12 cellular contexts compared by ENCODE assay signal in the genomic region with DNA sequence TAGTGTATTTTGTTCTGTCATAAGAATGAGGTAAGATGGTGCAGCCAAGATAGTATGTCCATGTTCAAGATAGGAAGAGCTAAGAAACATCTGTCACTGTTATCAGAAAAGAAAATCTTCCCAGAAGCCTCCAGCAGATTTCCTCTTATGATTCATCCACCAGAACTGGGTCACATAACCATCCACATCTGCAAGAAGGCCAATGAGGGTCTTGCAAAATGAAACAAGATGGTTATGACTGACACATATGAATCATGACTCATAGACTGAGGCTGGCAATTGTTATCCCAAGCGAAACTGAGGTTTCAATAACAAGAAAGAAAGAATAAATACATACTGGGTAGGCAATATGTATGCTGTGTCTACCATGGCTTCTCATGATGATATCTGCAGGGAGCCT. TPM values are rescaled to one million over a fixed set of nuclear protein-coding genes. Genes with fewer than 3 reads are reported as not detected.
A peak's percentile ranks its signal among the peaks of the same experiment; 100 is the strongest.
DNase-seq lines count a peak whose midpoint lies in the region; ATAC-seq and TF ChIP-seq lines count a peak whose summit lies in the region.
"Had no signal": no experiment of that assay in that cellular context is flagged by ENCODE, and none has a peak within 500 bp of the region (broad histone marks: within the 10 kb centered on the region; RNA-seq: fewer than 3 reads in every experiment).

No MANE protein-coding gene starts in this region.

- H3K4me1 ChIP-seq in upper lobe of right lung, result no peaks in the 10 kb centered on the region
- H3K4me1 ChIP-seq: SJSA1, stomach had no signal

- POLR2A ChIA-PET in activated CD8-positive, alpha-beta T cell treated with anti-CD3 and anti-CD28 coated beads, Interleukin-2, amount 10 ng/mL, durations not matched to agents 7 days and 5 days (lab: Charles Lee), result interaction anchor here (4.1 kb wide), 1 partner anchor 56 kb away, joined by 17 read pairs; a partner anchor contains a TSS

- intact Hi-C loops in upper lobe of right lung (cut with DNase I), result no loop called here

- H3K27ac Mint-ChIP-seq in activated CD8-positive, alpha-beta T cell treated with anti-CD3 and anti-CD28 coated beads, Interleukin-2, amount 10 ng/mL, durations not matched to agents 7 days and 5 days, result no peak overlapping the region

- H3K27ac ChIP-seq in upper lobe of right lung, result no peak overlapping the region
- H3K27ac ChIP-seq: SJSA1, stomach had no signal

- peaks cover 3% of the 10 kb centered on the region for H3K36me3 Mint-ChIP-seq in activated CD8-positive, alpha-beta T cell treated with anti-CD3 and anti-CD28 coated beads, Interleukin-2, amount 10 ng/mL, durations not matched to agents 7 days and 5 days (ENCODE audit: low read depth)

- no peak overlapping the region for H3K4me3 Mint-ChIP-seq in activated CD8-positive, alpha-beta T cell treated with anti-CD3 and anti-CD28 coated beads, Interleukin-2, amount 10 ng/mL, durations not matched to agents 7 days and 5 days

- H3K27me3 Mint-ChIP-seq in activated CD8-positive, alpha-beta T cell treated with anti-CD3 and anti-CD28 coated beads, Interleukin-2, amount 10 ng/mL, durations not matched to agents 7 days and 5 days (ENCODE audit: low read depth), result no peaks in the 10 kb centered on the region

- ATAC-seq in activated CD8-positive, alpha-beta T cell treated with anti-CD3 and anti-CD28 coated beads, Interleukin-2, amount 10 ng/mL, durations not matched to agents 7 days and 5 days, result peak; percentile 81
- no peak for ATAC-seq in GM18498 (IDR thresholded peaks at IDR 0.05; ENCODE audit: unreplicated experiment)
- ATAC-seq in GM19455 (IDR thresholded peaks at IDR 0.05; ENCODE audit: unreplicated experiment), result no peak
- no peak for ATAC-seq in upper lobe of right lung

- no peaks in the 10 kb centered on the region for H3K9me3 ChIP-seq in upper lobe of right lung
- H3K9me3 ChIP-seq: SJSA1, stomach had no signal

- no peaks in the 10 kb centered on the region for H3K9me3 Mint-ChIP-seq in activated CD8-positive, alpha-beta T cell treated with anti-CD3 and anti-CD28 coated beads, Interleukin-2, amount 10 ng/mL, durations not matched to agents 7 days and 5 days (ENCODE audit: insufficient read depth)

- no peak for TF ChIP-seq CTCF in foreskin fibroblast (IDR thresholded peaks at IDR 0.05; ENCODE audit: low read depth, low read length)
- TF ChIP-seq CTCF in upper lobe of right lung (IDR thresholded peaks at IDR 0.05), result no peak

- peak; percentile 82 for DNase-seq in EL
- peak; percentile 85 for DNase-seq in HS-5 (ENCODE audit: low read depth)
- no peak for DNase-seq in activated CD8-positive, alpha-beta T cell treated with anti-CD3 and anti-CD28 coated beads, Interleukin-2, amount 10 ng/mL, durations not matched to agents 7 days and 5 days
- DNase-seq in foreskin fibroblast, result peak; percentile 75 to 78
- DNase-seq in GM19240 (ENCODE audit: insufficient read length, low spot score), result no peak
- DNase-seq in upper lobe of right lung, result no peak
- DNase-seq: DMS 273 treated with DMSO at 0.1 percent for 48 hours, NCI-H2171, stomach had no signal

- peaks cover 28% of the 10 kb centered on the region for H3K4me1 Mint-ChIP-seq in activated CD8-positive, alpha-beta T cell treated with anti-CD3 and anti-CD28 coated beads, Interleukin-2, amount 10 ng/mL, durations not matched to agents 7 days and 5 days (ENCODE audit: low read depth)

- no peaks in the 10 kb centered on the region for H3K36me3 ChIP-seq in upper lobe of right lung
- H3K36me3 ChIP-seq: SJSA1, stomach had no signal

- no peak overlapping the region for H3K4me3 ChIP-seq in foreskin fibroblast (ENCODE audit: low read depth in 1 of 2, low read length in 2 of 2)
- H3K4me3 ChIP-seq in upper lobe of right lung, result no peak overlapping the region
- H3K4me3 ChIP-seq: SJSA1, stomach had no signal

- CTCF ChIA-PET in activated CD8-positive, alpha-beta T cell treated with anti-CD3 and anti-CD28 coated beads, Interleukin-2, amount 10 ng/mL, durations not matched to agents 7 days and 5 days (lab: Charles Lee), result interaction anchor here (1.1 kb wide), 1 partner anchor 249 kb away, joined by 3 read pairs; no protein-coding TSS in a partner anchor

- no peaks in the 10 kb centered on the region for H3K27me3 ChIP-seq in upper lobe of right lung
- H3K27me3 ChIP-seq: SJSA1, stomach had no signal

RNA-seq across cellular contexts. Expression of a gene that starts 30.3 kb away (rescaled TPM):
- total RNA-seq in activated CD8-positive, alpha-beta T cell treated with anti-CD3 and anti-CD28 coated beads, Interleukin-2, amount 10 ng/mL, durations not matched to agents 7 days and 5 days, result 1 to 10 TPM; 4.5 to 5.3 TPM
- total RNA-seq in upper lobe of right lung, result 8.4 TPM

RNA-seq across cellular contexts. Expression of a gene that starts 56.4 kb away (rescaled TPM):
- total RNA-seq in activated CD8-positive, alpha-beta T cell treated with anti-CD3 and anti-CD28 coated beads, Interleukin-2, amount 10 ng/mL, durations not matched to agents 7 days and 5 days, result 10 to 100 TPM; 15.3 to 16.5 TPM
- 17.9 TPM for total RNA-seq in upper lobe of right lung

Comparison
In these comparisons a context has a peak if more than half of its experiments do, and no peak if none do; other contexts are left out.
1. DNase-seq: peak in EL (single experiment), HS-5 (single experiment) and foreskin fibroblast (2 of 2); none in activated CD8-positive, alpha-beta T cell treated with anti-CD3 and anti-CD28 coated beads, Interleukin-2, amount 10 ng/mL, durations not matched to agents 7 days and 5 days (single experiment), GM19240 (single experiment) and upper lobe of right lung (single experiment).